In the genomic region with DNA sequence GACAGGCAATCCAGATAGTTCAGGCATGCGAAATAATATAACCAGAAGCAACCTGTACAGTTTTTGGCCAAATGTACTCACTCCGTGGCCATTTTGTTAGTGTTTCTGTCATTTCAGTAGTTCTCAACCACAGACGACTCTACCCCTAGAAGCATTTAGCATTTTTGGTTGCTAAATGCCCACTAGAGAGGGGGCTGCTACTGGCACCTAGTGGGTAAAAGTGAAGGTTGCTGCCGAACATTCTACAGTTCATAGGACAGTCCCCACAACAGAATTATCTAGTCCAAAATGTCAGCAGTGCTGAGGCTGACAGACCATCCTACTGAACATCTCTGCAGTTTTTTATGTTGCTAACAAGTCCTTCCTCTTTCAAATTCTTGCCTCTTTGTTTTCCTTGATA, we compare ENCODE assay signal across 9 cellular contexts.
DNase-seq lines count a peak whose midpoint lies in the region; ATAC-seq and FAIRE-seq lines count a peak whose summit lies in the region.
"Had no signal": no experiment of that assay in that cellular context is flagged by ENCODE, and none has a peak within 500 bp of the region (broad histone marks: within the 10 kb centered on the region; RNA-seq: fewer than 3 reads in every experiment).

No MANE protein-coding gene starts in this region.

- 16 to 28% (median 26%) methylated on average over 4 of the region's 4 CpGs for WGBS in small intestine, 3 donors
- 21% methylated on average over 4 of the region's 4 CpGs for WGBS in mesenchymal stem cell

- no peak overlapping the region for H3K4me2 ChIP-seq in mesenchymal stem cell (ENCODE audit: low read length, poor library complexity, severe bottlenecking)

- FAIRE-seq in small intestine (lab: Jason Lieb, UNC), result no peak
- FAIRE-seq: GM18507 had no signal

- no peak overlapping the region for H3K14ac ChIP-seq in mesenchymal stem cell (ENCODE audit: low read length in 2 of 2)

- H3K27ac ChIP-seq in small intestine (ENCODE audit: low read depth in 1 of 2, low read length in 1 of 2) (no peak overlapping the region), mesenchymal stem cell (ENCODE audit: low read length, poor library complexity, severe bottlenecking) (no peak overlapping the region)

- H3K4me3 ChIP-seq in small intestine (ENCODE audit: low read depth in 1 of 2, low read length in 2 of 2) (no peak overlapping the region), mesenchymal stem cell (ENCODE audit: insufficient read depth in 1 of 2, low read depth in 1 of 2, low read length in 2 of 2) (no peak overlapping the region)

- H3K27me3 Mint-ChIP-seq in activated naive CD4-positive, alpha-beta T cell treated with anti-CD3 and anti-CD28 coated beads for 36 hours (ENCODE audit: low read depth), result peaks cover 6% of the 10 kb centered on the region

- intact Hi-C loops in activated naive CD4-positive, alpha-beta T cell treated with anti-CD3 and anti-CD28 coated beads for 36 hours (cut with micrococcal nuclease), result loop anchor here (2.0 kb wide), 2 partner anchors 66 to 108 kb away; a partner anchor contains a TSS

- H3K4ac ChIP-seq in mesenchymal stem cell (ENCODE audit: low read depth in 1 of 2, low read length in 2 of 2), result no peak overlapping the region

- H3K36me3 Mint-ChIP-seq in activated naive CD4-positive, alpha-beta T cell treated with anti-CD3 and anti-CD28 coated beads for 36 hours (ENCODE audit: low read depth), result no peaks in the 10 kb centered on the region

- no peaks in the 10 kb centered on the region for H3K9me3 Mint-ChIP-seq in activated naive CD4-positive, alpha-beta T cell treated with anti-CD3 and anti-CD28 coated beads for 36 hours

- H2AK5ac ChIP-seq in mesenchymal stem cell (ENCODE audit: low read length, severe bottlenecking), result no peak overlapping the region

- H2AFZ ChIP-seq in mesenchymal stem cell (ENCODE audit: low read depth, low read length), result no peak overlapping the region

- no peak overlapping the region for H3K18ac ChIP-seq in mesenchymal stem cell (ENCODE audit: low read depth in 1 of 2, low read length in 2 of 2)

- H4K8ac ChIP-seq in mesenchymal stem cell (ENCODE audit: low read length), result no peak overlapping the region

- DNase-seq in activated naive CD4-positive, alpha-beta T cell treated with anti-CD3 and anti-CD28 coated beads for 36 hours, result peak; percentile 43
- DNase-seq in activated naive CD4-positive, alpha-beta T cell treated with Interleukin-2 at 50 U/mL for 16 hours, result no peak
- DNase-seq in NCI-H2227 treated with DMSO at 0.1 percent for 48 hours (lab: John Stamatoyannopoulos, UW), result peak; percentile 19
- peak; percentile 6 for DNase-seq in cerebellar cortex (ENCODE audit: low spot score)
- DNase-seq in stimulated activated CD8-positive, alpha-beta memory T cell treated with anti-CD3 and anti-CD28 coated beads, Interleukin-4, amount 100 ng/mL, for 48 hours, result peak; percentile 26
- DNase-seq in small intestine, result no peak
- no peak for DNase-seq in mesenchymal stem cell

- no peaks in the 10 kb centered on the region for H3K4me1 Mint-ChIP-seq in activated naive CD4-positive, alpha-beta T cell treated with anti-CD3 and anti-CD28 coated beads for 36 hours (ENCODE audit: low read depth)

- no peak overlapping the region for H3K4me3 Mint-ChIP-seq in activated naive CD4-positive, alpha-beta T cell treated with anti-CD3 and anti-CD28 coated beads for 36 hours

- H3K23ac ChIP-seq in mesenchymal stem cell (ENCODE audit: low read length in 2 of 2), result no peak overlapping the region

- no peak overlapping the region for H3K9ac ChIP-seq in mesenchymal stem cell (ENCODE audit: low read length)

- H3K4me1 ChIP-seq in small intestine (ENCODE audit: control insufficient read depth in 2 of 2, insufficient read depth in 1 of 2, low read depth in 1 of 2, low read length in 1 of 2) (no peaks in the 10 kb centered on the region), mesenchymal stem cell (ENCODE audit: control insufficient read depth, insufficient read depth, low read depth, low read length) (no peaks in the 10 kb centered on the region)

- no peaks in the 10 kb centered on the region for H3K36me3 ChIP-seq in small intestine (ENCODE audit: control insufficient read depth in 2 of 2, insufficient read depth in 2 of 2, low read length in 2 of 2)
- H3K36me3 ChIP-seq in mesenchymal stem cell (ENCODE audit: control insufficient read depth in 1 of 2, insufficient read depth in 2 of 2, low read depth in 1 of 2, low read length in 2 of 2), result no peaks in the 10 kb centered on the region

- ATAC-seq in HG02610 (IDR thresholded peaks at IDR 0.05; ENCODE audit: unreplicated experiment), result peak; percentile 49

- no peak overlapping the region for H2BK120ac ChIP-seq in mesenchymal stem cell (ENCODE audit: low read depth, low read length)

- no peak overlapping the region for H3K27ac Mint-ChIP-seq in activated naive CD4-positive, alpha-beta T cell treated with anti-CD3 and anti-CD28 coated beads for 36 hours

- no peak overlapping the region for H2BK5ac ChIP-seq in mesenchymal stem cell (ENCODE audit: low read depth, low read length, poor library complexity, severe bottlenecking)

- H4K91ac ChIP-seq in mesenchymal stem cell (ENCODE audit: low read length), result no peak overlapping the region

- no peaks in the 10 kb centered on the region for H3K79me1 ChIP-seq in mesenchymal stem cell (replicated peaks; ENCODE audit: low read length, poor library complexity, severe bottlenecking)

- H3K9me3 ChIP-seq in small intestine (ENCODE audit: control insufficient read depth, low read depth) (no peaks in the 10 kb centered on the region), mesenchymal stem cell (ENCODE audit: control insufficient read depth, low read length) (no peaks in the 10 kb centered on the region)

- H2BK12ac ChIP-seq in mesenchymal stem cell (ENCODE audit: low read length in 2 of 2), result no peak overlapping the region

- H2BK15ac ChIP-seq in mesenchymal stem cell (ENCODE audit: low read depth, poor library complexity, severe bottlenecking), result no peak overlapping the region

- CTCF ChIA-PET in activated naive CD4-positive, alpha-beta T cell treated with anti-CD3 and anti-CD28 coated beads for 36 hours (lab: Charles Lee), result interaction anchor here (0.7 kb wide), 1 partner anchor 108 kb away, joined by 3 read pairs; no protein-coding TSS in a partner anchor

- no peaks in the 10 kb centered on the region for H3K27me3 ChIP-seq in small intestine (ENCODE audit: control insufficient read depth in 2 of 2, insufficient read depth in 2 of 2, low read length in 2 of 2)
- peaks cover 0 to 6% of the 10 kb centered on the region in 2 experiments for H3K27me3 ChIP-seq in mesenchymal stem cell (ENCODE audit: control insufficient read depth in 1 of 2, insufficient read depth in 1 of 2, low read length in 2 of 2)

Comparison
In these comparisons a context has a peak if more than half of its experiments do, and no peak if none do; other contexts are left out.
1. DNase-seq: peak in activated naive CD4-positive, alpha-beta T cell treated with anti-CD3 and anti-CD28 coated beads for 36 hours (single experiment), NCI-H2227 treated with DMSO at 0.1 percent for 48 hours (single experiment), cerebellar cortex (single experiment) and stimulated activated CD8-positive, alpha-beta memory T cell treated with anti-CD3 and anti-CD28 coated beads, Interleukin-4, amount 100 ng/mL, for 48 hours (single experiment); none in activated naive CD4-positive, alpha-beta T cell treated with Interleukin-2 at 50 U/mL for 16 hours (single experiment), small intestine (single experiment) and mesenchymal stem cell (single experiment).